Comparison of ENCODE assay signal across 26 cellular contexts in genomic region chr3:149282836-149283235, GRCh38. TPM values are rescaled to one million over a fixed set of nuclear protein-coding genes. Genes with fewer than 3 reads are reported as not detected.
"Had no signal": no experiment of that assay in that cellular context is flagged by ENCODE, and none has a peak within 500 bp of the region (broad histone marks: within the 10 kb centered on the region; RNA-seq: fewer than 3 reads in every experiment).

No MANE protein-coding gene starts in this region.

- H3K9me3 ChIP-seq: SJCRH30 had no signal

- DNase-seq: activated CD4-positive, alpha-beta T cell treated with anti-CD3 and anti-CD28 coated beads for 48 hours; activated CD4-positive, alpha-beta T cell treated with anti-CD3 and anti-CD28 coated beads, Interleukin-2, amount 50 U/mL, for 4 hours; activated CD4-positive, CD25-positive, alpha-beta regulatory T cell treated with anti-CD3 and anti-CD28 coated beads, Interleukin-2, amount 50 U/mL, for 72 hours; activated CD8-positive, alpha-beta memory T cell treated with anti-CD3 and anti-CD28 coated beads, Interleukin-2, amount 10 ng/mL, durations not matched to agents 7 days and 5 days; activated effector memory CD4-positive, alpha-beta T cell treated with Interleukin-2 at 50 U/mL for 16 hours; activated naive CD4-positive, alpha-beta T cell; activated T-cell treated with anti-CD3 and anti-CD28 coated beads, Interleukin-2, amount 50 U/mL, for 24 hours; aorta; central memory CD4-positive, alpha-beta T cell; Kasumi-1; KBM-7; NCI-H1092; NCI-H1930; NCI-H2107; NCI-H345; NCI-H510A; NCI-H69; RPMI8226; SJCRH30; SW 1271 had no signal

- FAIRE-seq: bronchial epithelial cell had no signal

- ATAC-seq: activated CD8-positive, alpha-beta memory T cell treated with anti-CD3 and anti-CD28 coated beads, Interleukin-2, amount 10 ng/mL, durations not matched to agents 7 days and 5 days; Right ventricle myocardium inferior; SK-N-SH treated with all-trans-retinoic acid at 6 μM for 48 hours; WTC11 had no signal

- H3K27me3 ChIP-seq: SJCRH30 had no signal

- H3K4me3 ChIP-seq: SJCRH30 had no signal

- H3K27ac ChIP-seq: SJCRH30 had no signal

- H3K36me3 ChIP-seq: SJCRH30 had no signal

RNA-seq across cellular contexts. Expression of gene TM4SF18, which starts 50.6 kb away (rescaled TPM):
- total RNA-seq: activated CD8-positive, alpha-beta memory T cell treated with anti-CD3 and anti-CD28 coated beads, Interleukin-2, amount 10 ng/mL, durations not matched to agents 7 days and 5 days; activated T-helper 1 cell treated with anti-CD3 and anti-CD28 coated beads, Interleukin-12 subunit alpha, Interleukin-12 subunit beta, Interleukin-2, Interleukin-4 antibody, amounts not matched to agents 30 ng/mL and 10 ng/mL and 1 ng/mL, durations not matched to agents 14 hours and 24 hours and 36 hours; bronchial epithelial cell; MCF 10A; SJCRH30 had no signal
